In genomic region chr20:58651548-58651822, GRCh38 we compare ENCODE assay signal across 8 cellular contexts. TPM values are rescaled to one million over a fixed set of nuclear protein-coding genes. Genes with fewer than 3 reads are reported as not detected.
DNase-seq lines count a peak whose midpoint lies in the region; ATAC-seq, FAIRE-seq and TF ChIP-seq lines count a peak whose summit lies in the region.

No MANE protein-coding gene starts in this region.

- peaks cover 0 to 3% (median 0%) of the 10 kb centered on the region in 9 donors for H3K36me3 ChIP-seq in heart right ventricle
- peaks cover 0 to 2% of the 10 kb centered on the region in 2 experiments for H3K36me3 ChIP-seq in keratinocyte (ENCODE audit: control insufficient read depth in 2 of 2, extremely low read depth in 1 of 2, insufficient read depth in 2 of 2, low read length in 2 of 2)
- H3K36me3 ChIP-seq in stomach smooth muscle (ENCODE audit: control insufficient read depth in 2 of 2, insufficient read depth in 2 of 2, low read length in 2 of 2) = no peaks in the 10 kb centered on the region

- H2AFZ ChIP-seq in keratinocyte (ENCODE audit: control insufficient read depth, low read length) = no peak overlapping the region

- FAIRE-seq in keratinocyte (lab: Jason Lieb, UNC) = no peak

- peaks cover 23% of the 10 kb centered on the region for H3K36me3 Mint-ChIP-seq in activated naive CD8-positive, alpha-beta T cell treated with anti-CD3 and anti-CD28 coated beads, Interleukin-2, amount 50 U/mL, for 24 hours (ENCODE audit: low read depth)

- H3K27me3 ChIP-seq in heart right ventricle (no peaks in the 10 kb centered on the region), keratinocyte (ENCODE audit: control insufficient read depth, extremely low read depth, insufficient read depth, low read length) (no peaks in the 10 kb centered on the region), stomach smooth muscle (ENCODE audit: control insufficient read depth in 1 of 2, insufficient read depth in 2 of 2, low read length in 2 of 2) (no peaks in the 10 kb centered on the region)

- peak overlapping the region; percentile 99 for H3K27ac Mint-ChIP-seq in activated naive CD8-positive, alpha-beta T cell treated with anti-CD3 and anti-CD28 coated beads, Interleukin-2, amount 50 U/mL, for 24 hours

- H3K27me3 Mint-ChIP-seq in activated naive CD8-positive, alpha-beta T cell treated with anti-CD3 and anti-CD28 coated beads, Interleukin-2, amount 50 U/mL, for 24 hours = no peaks in the 10 kb centered on the region

- H3K79me2 ChIP-seq in keratinocyte (ENCODE audit: control insufficient read depth, insufficient read depth, low read length) = peaks cover 53% of the 10 kb centered on the region

- no peak for TF ChIP-seq CTCF in heart right ventricle (IDR thresholded peaks at IDR 0.05)
- no peak for TF ChIP-seq CTCF in keratinocyte (optimal IDR thresholded peaks at IDR 0.05 in 1 of 3, IDR thresholded peaks at IDR 0.05 in 1 of 3, conservative IDR thresholded peaks at IDR 0.05 in 1 of 3; ENCODE audit: extremely low read depth in 1 of 3, insufficient read depth in 2 of 3, low read length in 3 of 3)

- ATAC-seq in heart right ventricle (no peak), Right ventricle myocardium superior (ENCODE audit: poor library complexity) (no peak), GM21381 (IDR thresholded peaks at IDR 0.05; ENCODE audit: unreplicated experiment) (no peak), GM18505 (IDR thresholded peaks at IDR 0.05; ENCODE audit: unreplicated experiment) (no peak)
- no peak for ATAC-seq in activated naive CD8-positive, alpha-beta T cell treated with anti-CD3 and anti-CD28 coated beads, Interleukin-2, amount 50 U/mL, for 24 hours

- peaks cover 0 to 61% (median 47%) of the 10 kb centered on the region in 9 donors for H3K4me1 ChIP-seq in heart right ventricle
- peaks cover 27% of the 10 kb centered on the region for H3K4me1 ChIP-seq in keratinocyte (ENCODE audit: control insufficient read depth, extremely low read depth, insufficient read depth, low read length)
- peaks cover 51% of the 10 kb centered on the region for H3K4me1 ChIP-seq in stomach smooth muscle (ENCODE audit: control insufficient read depth, insufficient read depth, low read length)

- peak overlapping the region; percentile 99 for H3K4me3 Mint-ChIP-seq in activated naive CD8-positive, alpha-beta T cell treated with anti-CD3 and anti-CD28 coated beads, Interleukin-2, amount 50 U/mL, for 24 hours

- H3K27ac ChIP-seq in heart right ventricle (peak overlapping the region; percentile 56 to 98 (median 94)), keratinocyte (ENCODE audit: control insufficient read depth, insufficient read depth, low read length) (peak overlapping the region; percentile 81), stomach smooth muscle (ENCODE audit: low read length) (peak overlapping the region; percentile 86)

- no peaks in the 10 kb centered on the region for H3K9me3 Mint-ChIP-seq in activated naive CD8-positive, alpha-beta T cell treated with anti-CD3 and anti-CD28 coated beads, Interleukin-2, amount 50 U/mL, for 24 hours

- peak overlapping the region; percentile 93 for H3K4me2 ChIP-seq in keratinocyte (ENCODE audit: control insufficient read depth, extremely low read depth, insufficient read depth, low read depth, low read length)

- WGBS in heart right ventricle, 2 donors = 0 to 1% methylated on average over 11 of the region's 11 CpGs

- H3K9me3 ChIP-seq in heart right ventricle (no peaks in the 10 kb centered on the region), keratinocyte (ENCODE audit: control insufficient read depth, low read depth, low read length) (no peaks in the 10 kb centered on the region), stomach smooth muscle (ENCODE audit: control insufficient read depth in 2 of 2, low read length in 2 of 2) (no peaks in the 10 kb centered on the region)

- dilution Hi-C loops in keratinocyte (cut with MboI; ENCODE audit: extremely low pct_ligation_motif_present, low sequenced_read_pairs) = no loop called here

- peak in 1 of 2 donors; percentile 24 for DNase-seq in heart right ventricle
- DNase-seq in Right ventricle myocardium superior = no peak
- no peak for DNase-seq in activated naive CD8-positive, alpha-beta T cell treated with anti-CD3 and anti-CD28 coated beads, Interleukin-2, amount 50 U/mL, for 24 hours
- no peak for DNase-seq in keratinocyte (ENCODE audit: low read depth, low spot score)
- DNase-seq in kidney glomerular epithelial cell (lab: John Stamatoyannopoulos, UW) = no peak

- no peak for TF ChIP-seq POLR2A in GM18505 (IDR thresholded peaks at IDR 0.05; ENCODE audit: borderline replicate concordance, extremely low read depth, insufficient read depth, insufficient read length)

- H4K20me1 ChIP-seq in keratinocyte (ENCODE audit: control insufficient read depth, extremely low read depth, insufficient read depth, low read length) = no peaks in the 10 kb centered on the region

- intact Hi-C loops in heart right ventricle (cut with DNase I) (loop anchor here in 6 of 10 donors (2.0 to 10.0 kb wide), 11 partner anchors 39 to 573 kb away; partner anchors contain the start of genes NPEPL1 (in 4 of the 6), GNAS (in 2 of the 6), GNAS-AS1 (in 2 of the 6) and ATP5F1E (in 1 of the 6)), Right ventricle myocardium superior (cut with DNase I) (no loop called here)

- H3K4me3 ChIP-seq in heart right ventricle (peak overlapping the region; percentile 75 to 99 (median 95)), keratinocyte (ENCODE audit: control insufficient read depth in 2 of 3, extremely low read depth in 1 of 3, insufficient read depth in 2 of 3, low read depth in 1 of 3, low read length in 3 of 3) (peak overlapping the region; percentile 68 to 93 (median 79)), stomach smooth muscle (ENCODE audit: low read length in 2 of 2) (peak overlapping the region; percentile 98)

- H3K9ac ChIP-seq in keratinocyte (ENCODE audit: control insufficient read depth, extremely low read depth, insufficient read depth, low read length) (peak overlapping the region; percentile 86), stomach smooth muscle (ENCODE audit: low read length in 2 of 2) (peak overlapping the region; percentile 94 to 99)

- no peaks in the 10 kb centered on the region for H3K9me1 ChIP-seq in keratinocyte (ENCODE audit: control insufficient read depth, extremely low read depth, insufficient read depth, low read length)

- H3K4me1 Mint-ChIP-seq in activated naive CD8-positive, alpha-beta T cell treated with anti-CD3 and anti-CD28 coated beads, Interleukin-2, amount 50 U/mL, for 24 hours = peaks cover 38% of the 10 kb centered on the region

RNA-seq across cellular contexts. Expression of gene STX16, which starts 0.4 kb away (rescaled TPM):
- total RNA-seq in heart right ventricle = 10 to 100 TPM; 25.3 to 33.9 (median 27.0) TPM
- 10 to 100 TPM; 17.1 to 57.6 TPM for polyA plus RNA-seq in heart right ventricle
- total RNA-seq in Right ventricle myocardium superior = 21.8 TPM
- polyA plus RNA-seq in keratinocyte = 47.3 to 69.7 TPM (median 56.7 TPM) in 3 replicates
- 127 TPM for polyA plus RNA-seq in keratinocyte (2011; ENCODE audit: low read depth)
- 28.3 and 38.3 TPM in 2 replicates for polyA plus RNA-seq in keratinocyte (2011; cell fraction: cytosol; rRNA removed)
- 249 and 270 TPM in 2 replicates for polyA plus RNA-seq in keratinocyte (2011; cell fraction: nucleus; rRNA removed)
- 39.1 and 39.3 TPM in 2 replicates for polyA plus RNA-seq in keratinocyte (2012; ENCODE audit: low replicate concordance)
- polyA minus RNA-seq in keratinocyte = 20.8 to 61.8 TPM (median 27.2 TPM) in 3 replicates
- polyA minus RNA-seq in keratinocyte (2011; cell fraction: cytosol; rRNA and poly(A)+ RNA removed) = 14.2 TPM
- 26.6 and 38.2 TPM in 2 replicates for polyA minus RNA-seq in keratinocyte (2011; cell fraction: nucleus; rRNA and poly(A)+ RNA removed)

RNA-seq across cellular contexts. Expression of gene NPEPL1, which starts 41.1 kb away (rescaled TPM):
- total RNA-seq in heart right ventricle = 10 to 100 TPM; 23.1 to 35.9 (median 29.9) TPM
- polyA plus RNA-seq in heart right ventricle = 10 to 100 TPM; 16.7 to 46.7 TPM
- total RNA-seq in Right ventricle myocardium superior = 24.4 TPM
- polyA plus RNA-seq in keratinocyte = 4.4 to 8.3 TPM (median 4.5 TPM) in 3 replicates
- 8.1 TPM for polyA plus RNA-seq in keratinocyte (2011; ENCODE audit: low read depth)
- polyA plus RNA-seq in keratinocyte (2011; cell fraction: cytosol; rRNA removed) = 2.5 and 6.6 TPM in 2 replicates
- 21.6 and 31.6 TPM in 2 replicates for polyA plus RNA-seq in keratinocyte (2011; cell fraction: nucleus; rRNA removed)
- 12.0 and 14.6 TPM in 2 replicates for polyA plus RNA-seq in keratinocyte (2012; ENCODE audit: low replicate concordance)
- polyA minus RNA-seq in keratinocyte = 4.7 to 11.1 TPM (median 7.6 TPM) in 3 replicates
- 11.5 TPM for polyA minus RNA-seq in keratinocyte (2011; cell fraction: cytosol; rRNA and poly(A)+ RNA removed)
- 8.9 and 12.0 TPM in 2 replicates for polyA minus RNA-seq in keratinocyte (2011; cell fraction: nucleus; rRNA and poly(A)+ RNA removed)
